17 cellular contexts compared by ENCODE assay signal in genomic region chr3:104673981-104674380, GRCh38.
A peak's percentile ranks its signal among the peaks of the same experiment; 100 is the strongest.
DNase-seq lines count a peak whose midpoint lies in the region; ATAC-seq and TF ChIP-seq lines count a peak whose summit lies in the region.
"Had no signal": no experiment of that assay in that cellular context is flagged by ENCODE, and none has a peak within 500 bp of the region (broad histone marks: within the 10 kb centered on the region; RNA-seq: fewer than 3 reads in every experiment).

No MANE protein-coding gene starts in this region.

- DNase-seq in EH (ENCODE audit: low read depth) = peak; percentile 3
- DNase-seq in NCI-H226 = peak; percentile 29
- DNase-seq in cardiac fibroblast (ENCODE audit: low read depth in 2 of 2) = peak; percentile 44 to 50
- DNase-seq in hepatocyte (ENCODE audit: low spot score) = peak; percentile 13
- DNase-seq in hypothalamus (lab: John Stamatoyannopoulos, UW) = no peak
- no peak for DNase-seq in right lobe of liver
- DNase-seq in body of pancreas = no peak
- DNase-seq: C1 segment of cervical spinal cord, DMS 273 treated with DMSO at 0.1 percent for 48 hours, NCI-H187 treated with DMSO at 0.1 percent for 48 hours, NCI-H774, Right ventricle myocardium superior had no signal

- no peaks in the 10 kb centered on the region for H3K27me3 ChIP-seq in hepatocyte
- no peaks in the 10 kb centered on the region for H3K27me3 ChIP-seq in right lobe of liver
- no peaks in the 10 kb centered on the region for H3K27me3 ChIP-seq in body of pancreas

- H3K36me3 ChIP-seq in hepatocyte (replicated peaks; ENCODE audit: insufficient read depth, low read depth) = no peaks in the 10 kb centered on the region
- H3K36me3 ChIP-seq in right lobe of liver = no peaks in the 10 kb centered on the region
- H3K36me3 ChIP-seq in body of pancreas (replicated peaks in 1 of 2; ENCODE audit: insufficient read depth in 1 of 2, low read depth in 2 of 2) = no peaks in the 10 kb centered on the region

- H3K9me2 ChIP-seq in hepatocyte (replicated peaks; ENCODE audit: insufficient read depth) = no peaks in the 10 kb centered on the region

- peak overlapping the region; percentile 36 for H3K27ac ChIP-seq in hepatocyte
- no peak overlapping the region for H3K27ac ChIP-seq in right lobe of liver
- H3K27ac ChIP-seq in body of pancreas = no peak overlapping the region
- H3K27ac ChIP-seq: HL-60 had no signal

- H3K4me2 ChIP-seq in hepatocyte = no peak overlapping the region

- peak overlapping the region; percentile 30 for H2AFZ ChIP-seq in hepatocyte

- no peaks in the 10 kb centered on the region for H3K4me1 ChIP-seq in hepatocyte (ENCODE audit: insufficient read depth)
- H3K4me1 ChIP-seq in right lobe of liver = no peaks in the 10 kb centered on the region
- H3K4me1 ChIP-seq in body of pancreas = no peaks in the 10 kb centered on the region

- no peak for ATAC-seq in right lobe of liver
- no peak for ATAC-seq in GM19397 (IDR thresholded peaks at IDR 0.05; ENCODE audit: unreplicated experiment)
- ATAC-seq in body of pancreas = no peak
- ATAC-seq: HCT116, Panc1, SK-N-SH treated with all-trans-retinoic acid at 6 μM for 48 hours had no signal

- WGBS in hepatocyte (ENCODE audit: low lambda C conversion rate, missing lambda C conversion rate) = 45% methylated on average over 2 of the region's 2 CpGs
- WGBS in right lobe of liver (ENCODE audit: insufficient coverage, low coverage, low lambda C conversion rate, missing lambda C conversion rate) = 52% methylated on average over 2 of the region's 2 CpGs
- 51 to 59% methylated on average over 2 of the region's 2 CpGs for WGBS in body of pancreas, 2 donors

- no peaks in the 10 kb centered on the region for H4K20me1 ChIP-seq in hepatocyte (ENCODE audit: insufficient read depth, poor library complexity, severe bottlenecking)

- no peak overlapping the region for H3K4me3 ChIP-seq in cardiac fibroblast (replicated peaks in 1 of 2; ENCODE audit: low read depth in 2 of 2, low read length in 2 of 2)
- H3K4me3 ChIP-seq in hepatocyte = no peak overlapping the region
- no peak overlapping the region for H3K4me3 ChIP-seq in right lobe of liver
- no peak overlapping the region for H3K4me3 ChIP-seq in body of pancreas

- no peak for TF ChIP-seq CTCF in cardiac fibroblast (IDR thresholded peaks at IDR 0.05; ENCODE audit: low read depth, low read length)
- TF ChIP-seq CTCF in hepatocyte (IDR thresholded peaks at IDR 0.05; ENCODE audit: poor library complexity) = no peak
- no peak for TF ChIP-seq CTCF in right lobe of liver (IDR thresholded peaks at IDR 0.05)
- TF ChIP-seq CTCF in body of pancreas (IDR thresholded peaks at IDR 0.05) = no peak

- no peak for TF ChIP-seq POLR2A in right lobe of liver (IDR thresholded peaks at IDR 0.05)
- TF ChIP-seq POLR2A in body of pancreas (IDR thresholded peaks at IDR 0.05) = no peak

- H3K9me3 ChIP-seq in hepatocyte (ENCODE audit: low read depth) (peaks cover 1% of the 10 kb centered on the region), right lobe of liver (no peaks in the 10 kb centered on the region), body of pancreas (no peaks in the 10 kb centered on the region)

- intact Hi-C loops in right lobe of liver (cut with DNase I) = no loop called here
- intact Hi-C loops in body of pancreas (cut with DNase I) = no loop called here

- H3K79me2 ChIP-seq in hepatocyte = no peaks in the 10 kb centered on the region

Comparison
In these comparisons a context has a peak if more than half of its experiments do, and no peak if none do; other contexts are left out.
1. DNase-seq: peak in EH (single experiment), NCI-H226 (single experiment), cardiac fibroblast (2 of 2) and hepatocyte (single experiment); none in hypothalamus (0 of 51), right lobe of liver (0 of 3) and body of pancreas (0 of 4).